ENCODE assay signal across 9 cellular contexts in the genomic region with DNA sequence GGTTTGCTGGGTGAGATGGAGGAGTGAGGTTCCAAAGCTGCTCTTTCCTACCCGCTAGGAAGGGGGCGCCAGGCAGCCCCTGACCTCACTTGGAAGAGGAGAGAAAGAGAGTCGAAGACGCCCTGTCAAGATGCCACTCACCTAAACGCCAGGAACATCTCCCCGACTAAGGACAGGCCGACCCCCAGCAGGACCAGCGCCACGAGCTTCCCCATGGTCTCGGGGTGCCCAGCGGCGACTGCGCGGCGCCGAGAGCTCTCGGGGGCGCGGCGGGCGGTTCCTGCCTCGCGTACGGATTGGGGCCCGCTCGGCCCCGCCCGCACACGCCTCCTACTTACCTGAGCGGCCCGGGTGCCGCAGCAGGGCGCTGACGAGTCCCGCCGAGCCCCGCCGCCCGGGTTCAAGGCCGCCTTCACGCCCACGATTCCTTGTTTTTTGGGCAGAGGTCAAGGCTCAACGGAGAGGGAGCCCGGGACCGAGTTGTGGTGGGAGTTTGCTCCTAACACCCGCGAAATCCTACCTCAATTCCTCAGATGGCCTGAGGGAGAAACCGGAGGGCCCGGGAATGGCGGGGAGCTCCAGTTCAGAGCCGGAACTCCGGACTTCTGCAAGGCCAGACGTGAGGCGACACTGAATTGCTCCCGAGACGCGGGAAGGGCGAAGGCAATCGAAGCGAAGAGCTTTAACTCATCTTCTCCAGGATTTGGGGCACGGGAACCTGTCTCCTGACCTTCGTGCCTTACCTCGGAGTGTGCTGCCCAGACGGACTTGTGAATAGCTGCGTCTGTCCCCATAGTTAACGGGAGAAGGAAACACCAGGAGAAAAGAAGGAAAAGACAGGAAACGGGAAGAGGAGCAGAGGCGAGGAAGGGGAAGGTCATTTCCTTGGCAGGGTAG. TPM values are rescaled to one million over a fixed set of nuclear protein-coding genes. Genes with fewer than 3 reads are reported as not detected.
A peak's percentile ranks its signal among the peaks of the same experiment; 100 is the strongest.
DNase-seq lines count a peak whose midpoint lies in the region; ATAC-seq lines count a peak whose summit lies in the region.
"Had no signal": no experiment of that assay in that cellular context is flagged by ENCODE, and none has a peak within 500 bp of the region (broad histone marks: within the 10 kb centered on the region; RNA-seq: fewer than 3 reads in every experiment).

Gene PON3 (minus strand): TSS at position 240 of the 897 bp plus-strand sequence. CDS start 25 bp downstream, at position 215.

- peak within 1 kb of the TSS; percentile 23 for H3K4me3 ChIP-seq in effector memory CD4-positive, alpha-beta T cell (ENCODE audit: insufficient read depth, low read depth, low read length, poor library complexity, severe bottlenecking)

- no peaks in the 10 kb centered on the region for H3K36me3 ChIP-seq in effector memory CD4-positive, alpha-beta T cell (ENCODE audit: control insufficient read depth, insufficient read depth, low read length)

- peaks cover 32 to 60% (median 43%) of the 10 kb centered on the region in 3 donors for H3K27me3 Mint-ChIP-seq in naive B cell

- peak within 1 kb of the TSS in 1 of 6 donors; percentile 6 for H3K27ac Mint-ChIP-seq in naive B cell

- H3K4me1 Mint-ChIP-seq in naive B cell, result peaks cover 0 to 7% (median 6%) of the 10 kb centered on the region in 3 donors
- H3K4me1 Mint-ChIP-seq: neural crest cell had no signal

- no peaks in the 10 kb centered on the region for H3K9me3 Mint-ChIP-seq in naive B cell
- H3K9me3 Mint-ChIP-seq: neural crest cell had no signal

- H3K27me3 ChIP-seq in effector memory CD4-positive, alpha-beta T cell (replicated peaks; ENCODE audit: control insufficient read depth, insufficient read depth, low read length, poor library complexity, severe bottlenecking), result peaks cover 3% of the 10 kb centered on the region

- DNase-seq in NCI-H2227 treated with DMSO at 0.1 percent for 48 hours (lab: John Stamatoyannopoulos, UW), result peak; percentile 77
- DNase-seq in effector memory CD4-positive, alpha-beta T cell, result no peak
- DNase-seq in naive B cell, result peak; percentile 22
- no peak for DNase-seq in AG08395 (ENCODE audit: low spot score)
- DNase-seq in inferior parietal cortex (ENCODE audit: extremely low spot score), result no peak
- DNase-seq in NCI-H2107 treated with DMSO at 0.1 percent for 48 hours (lab: John Stamatoyannopoulos, UW; ENCODE audit: unreplicated experiment), result no peak

- ATAC-seq in GM19328 (IDR thresholded peaks at IDR 0.05; ENCODE audit: unreplicated experiment) (peak; percentile 53), naive B cell (ENCODE audit: low read depth in 2 of 2) (peak; percentile 86), GM21447 (IDR thresholded peaks at IDR 0.05; ENCODE audit: unreplicated experiment) (no peak)

- no peaks in the 10 kb centered on the region for H3K36me3 Mint-ChIP-seq in naive B cell

- no peaks in the 10 kb centered on the region for H3K9me3 ChIP-seq in effector memory CD4-positive, alpha-beta T cell (ENCODE audit: control insufficient read depth, low read length)

- H3K27ac ChIP-seq in effector memory CD4-positive, alpha-beta T cell (ENCODE audit: insufficient read depth, low read length, poor library complexity, severe bottlenecking), result no peak within 1 kb of the TSS

- no peaks in the 10 kb centered on the region for H3K4me1 ChIP-seq in effector memory CD4-positive, alpha-beta T cell (ENCODE audit: control insufficient read depth, insufficient read depth, low read length, poor library complexity, severe bottlenecking)

- H3K4me3 Mint-ChIP-seq in naive B cell, result peak within 1 kb of the TSS; percentile 30 to 85 (median 76)
- H3K4me3 Mint-ChIP-seq: neural crest cell had no signal

RNA-seq across cellular contexts. Expression of gene PON3, which starts in this region (rescaled TPM):
- polyA plus RNA-seq in naive B cell (ENCODE audit: low read depth in 6 of 6), result not detected

Comparison
In these comparisons a context has a peak if more than half of its experiments do, and no peak if none do; other contexts are left out.
1. Peak in DNase-seq and ATAC-seq in naive B cell; RNA of the gene not detected or under 1 TPM.